ENCODE assay signal across 16 cellular contexts in genomic region chr6:136343700-136344099, GRCh38. TPM values are rescaled to one million over a fixed set of nuclear protein-coding genes. Genes with fewer than 3 reads are reported as not detected.
DNase-seq lines count a peak whose midpoint lies in the region; ATAC-seq, FAIRE-seq and TF ChIP-seq lines count a peak whose summit lies in the region.
"Had no signal": no experiment of that assay in that cellular context is flagged by ENCODE, and none has a peak within 500 bp of the region (broad histone marks: within the 10 kb centered on the region; RNA-seq: fewer than 3 reads in every experiment).

No MANE protein-coding gene starts in this region.

- TF ChIP-seq EP300 in K562 (IDR thresholded peaks at IDR 0.05; ENCODE audit: low read length), result no peak

- intact Hi-C loops in K562 (cut with micrococcal nuclease), result loop anchor here (2.0 kb wide), 1 partner anchor 583 kb away; no protein-coding TSS in a partner anchor

- no peaks in the 10 kb centered on the region for H4K20me1 ChIP-seq in K562 (replicated peaks; ENCODE audit: control insufficient read depth, insufficient read depth, low read length)

- H3K4me3 ChIP-seq in K562, result no peak overlapping the region
- H3K4me3 ChIP-seq: A549 had no signal

- no peaks in the 10 kb centered on the region; a peak in 1 of 5 replicates for H3K27me3 ChIP-seq in K562 (ENCODE audit: control insufficient read depth in 2 of 2, insufficient read depth in 2 of 2, low read length in 2 of 2)

- no TSS peak for BruUV-seq in K562 (replicated peaks; lab: Mats Ljungman, UMichigan)

- POLR2A ChIA-PET in K562 (lab: Yijun Ruan, JAX), result interaction anchor here (0.6 to 2.2 kb wide), 4 partner anchors 9 to 182 kb away, joined by 3 to 9 read pairs (median 4); partner anchors contain the start of gene BCLAF1

- H3K9me1 ChIP-seq in K562 (ENCODE audit: control insufficient read depth, insufficient read depth, low read length), result no peaks in the 10 kb centered on the region

- H3K4me3 Mint-ChIP-seq in osteocyte (ENCODE audit: unreplicated experiment), result no peak overlapping the region
- H3K4me3 Mint-ChIP-seq: CD4-positive, alpha-beta T cell; H9 had no signal

- TF ChIP-seq CTCF in D721Med (IDR thresholded peaks at IDR 0.05; ENCODE audit: insufficient read depth, missing control alignments) (no peak), K562 (IDR thresholded peaks at IDR 0.05 in 2 of 3, conservative IDR thresholded peaks at IDR 0.05 in 1 of 3; ENCODE audit: insufficient read depth in 2 of 3, low read depth in 1 of 3, low read length in 3 of 3) (no peak), osteocyte (IDR thresholded peaks at IDR 0.05) (no peak)

- CTCF ChIA-PET in K562 (lab: Yijun Ruan, JAX; ENCODE audit: low intra/inter-chr PET ratio), result interaction anchor here (1.1 kb wide), 1 partner anchor 202 kb away, joined by 3 read pairs; no protein-coding TSS in a partner anchor

- H3K79me2 ChIP-seq in K562 (ENCODE audit: control insufficient read depth, insufficient read depth, low read length), result no peaks in the 10 kb centered on the region

- peaks cover 2% of the 10 kb centered on the region for H3K27me3 Mint-ChIP-seq in osteocyte (ENCODE audit: unreplicated experiment)
- H3K27me3 Mint-ChIP-seq: CD4-positive, alpha-beta T cell had no signal

- H3K4me1 Mint-ChIP-seq in osteocyte (ENCODE audit: unreplicated experiment), result peaks cover 13% of the 10 kb centered on the region

- FAIRE-seq in D721Med (lab: Jason Lieb, UNC) (peak; percentile 11), K562 (lab: Jason Lieb, UNC) (no peak)
- FAIRE-seq: A549, G401.6, GM12891 had no signal

- no peak overlapping the region for H2AFZ ChIP-seq in K562 (ENCODE audit: low read depth, low read length)

- TF ChIP-seq RAD21 in K562 (CRISPR knock-in tag; conservative IDR thresholded peaks at IDR 0.05 in 1 of 2, IDR thresholded peaks at IDR 0.05 in 1 of 2), result no peak

- H3K4me2 ChIP-seq in K562 (ENCODE audit: insufficient read depth, low read length), result no peak overlapping the region
- H3K4me2 ChIP-seq: A549 had no signal

- H3K9me3 Mint-ChIP-seq in osteocyte (ENCODE audit: unreplicated experiment), result no peaks in the 10 kb centered on the region
- H3K9me3 Mint-ChIP-seq: CD4-positive, alpha-beta T cell; H9 had no signal

- no peaks in the 10 kb centered on the region for H3K9me3 ChIP-seq in K562 (replicated peaks; ENCODE audit: control insufficient read depth, insufficient read depth, low read depth, low read length)
- H3K9me3 ChIP-seq: A549 had no signal

- H3K36me3 Mint-ChIP-seq in osteocyte (ENCODE audit: unreplicated experiment), result no peaks in the 10 kb centered on the region

- 24% methylated on average over 1 of the region's 1 CpG for WGBS in K562 (ENCODE audit: insufficient coverage, low coverage, missing lambda C conversion rate)

- H3K9ac ChIP-seq in K562 (ENCODE audit: insufficient read depth in 1 of 2, low read depth in 2 of 2, low read length in 2 of 2), result no peak overlapping the region

- DNase-seq in NCI-H526 treated with DMSO at 0.1 percent for 48 hours (lab: John Stamatoyannopoulos, UW) (peak; percentile 13), NCI-H526 (lab: John Stamatoyannopoulos, UW) (no peak), D721Med (ENCODE audit: insufficient read length, low spot score) (no peak), K562 (ENCODE audit: extremely low read depth in 1 of 4, low spot score in 3 of 4) (no peak), osteocyte (ENCODE audit: extremely low spot score, unreplicated experiment) (no peak), HT-29 (ENCODE audit: low spot score) (no peak)
- DNase-seq: AML-193; CD4-positive, alpha-beta T cell; GOT3; H9 had no signal

- in situ Hi-C loops in K562 (cut with MboI), result loop anchor here (25.0 kb wide), 1 partner anchor 194 kb away; no protein-coding TSS in a partner anchor

- no peak overlapping the region for H3K27ac ChIP-seq in K562 (ENCODE audit: extremely low read depth, low read depth, low read length)
- H3K27ac ChIP-seq: 22Rv1, A549, C4-2B had no signal

- ATAC-seq in K562, result no peak
- ATAC-seq in GM21515 (IDR thresholded peaks at IDR 0.05; ENCODE audit: unreplicated experiment), result no peak
- ATAC-seq: A549 had no signal

- H3K4me1 ChIP-seq in K562 (replicated peaks in 1 of 2; ENCODE audit: control insufficient read depth in 2 of 2, insufficient read depth in 2 of 2, low read length in 2 of 2), result no peaks in the 10 kb centered on the region

- no peaks in the 10 kb centered on the region for H3K36me3 ChIP-seq in K562 (ENCODE audit: control insufficient read depth, insufficient read depth, low read length)

- no peak for TF ChIP-seq POLR2A in K562 (conservative IDR thresholded peaks at IDR 0.05)

- peak overlapping the region; percentile 24 for H3K27ac Mint-ChIP-seq in osteocyte (ENCODE audit: unreplicated experiment)
- H3K27ac Mint-ChIP-seq: CD4-positive, alpha-beta T cell had no signal

TF ChIP-seq in K562, 482 proteins besides CTCF, POLR2A, EP300 and RAD21:
- TF ChIP-seq HMGXB4 (CRISPR knock-in tag; IDR thresholded peaks at IDR 0.05) (no peak), ZNF316 (IDR thresholded peaks at IDR 0.05) (peak; percentile 50; the same call in 1 of the 2 replicates), MAFK (IDR thresholded peaks at IDR 0.05; ENCODE audit: low read length) (0 out of 2 replicates have a peak, but pooled peaks have one; percentile 10)

RNA-seq across cellular contexts. Expression of gene BCLAF1, which starts 54.1 kb away (rescaled TPM):
- 137 and 633 TPM in 2 replicates for total RNA-seq in K562 (2011; cell fraction: chromatin; rRNA removed; ENCODE audit: low replicate concordance)
- total RNA-seq in K562 (2011; cell fraction: nucleolus; rRNA removed), result 47.0 and 65.4 TPM in 2 replicates
- 148 and 223 TPM in 2 replicates for total RNA-seq in K562 (2011; cell fraction: nucleoplasm; rRNA removed)
- 182 and 286 TPM in 2 replicates for total RNA-seq in K562 (2014; rRNA removed)
- 206 and 262 TPM in 2 replicates for total RNA-seq in K562 (2014; rRNA removed; fragmentation: Illumina TruSeq; extraction: Trizol)
- total RNA-seq in K562 (2015; rRNA removed; fragmentation: Illumina TruSeq; extraction: Trizol), result 253 and 263 TPM in 2 replicates
- total RNA-seq in K562 (2021), result 144 and 165 TPM in 2 replicates
- polyA plus RNA-seq in K562 (2011; rRNA removed), result 96.1 and 102 TPM in 2 replicates
- polyA plus RNA-seq in K562 (2011; cell fraction: cytosol; rRNA removed), result 23.3 and 33.3 TPM in 2 replicates
- polyA plus RNA-seq in K562 (2011; cell fraction: nucleus; rRNA removed), result 105 and 150 TPM in 2 replicates
- polyA plus RNA-seq in K562 (2012), result 53.6 and 80.8 TPM in 2 replicates
- polyA plus RNA-seq in K562 (2014; fragmentation: Illumina TruSeq; extraction: Trizol), result 165 and 195 TPM in 2 replicates
- polyA plus RNA-seq in K562 (2014; fragmentation: Nextera tagmentation; extraction: Ambion mirVana), result 10 to 100 TPM; 65.4 to 87.3 TPM
- 93.8 and 116 TPM in 2 replicates for polyA plus RNA-seq in K562 (2014; rRNA removed)
- 302 and 350 TPM in 2 replicates for polyA minus RNA-seq in K562 (2011; rRNA and poly(A)+ RNA removed)
- polyA minus RNA-seq in K562 (2011; cell fraction: cytosol; rRNA and poly(A)+ RNA removed), result 82.9 and 149 TPM in 2 replicates
- 169 and 344 TPM in 2 replicates for polyA minus RNA-seq in K562 (2011; cell fraction: nucleus; rRNA and poly(A)+ RNA removed)
- 153 and 155 TPM in 2 replicates for total RNA-seq in osteocyte
- 60.2 and 69.3 TPM in 2 replicates for total RNA-seq in HT-29 (2014; rRNA removed; shearing (Covaris generic))
